ENCODE assay signal across 14 cellular contexts in genomic region chr17:62614142-62614541, GRCh38. TPM values are rescaled to one million over a fixed set of nuclear protein-coding genes. Genes with fewer than 3 reads are reported as not detected.
DNase-seq lines count a peak whose midpoint lies in the region; ATAC-seq and TF ChIP-seq lines count a peak whose summit lies in the region.
"Had no signal": no experiment of that assay in that cellular context is flagged by ENCODE, and none has a peak within 500 bp of the region (broad histone marks: within the 10 kb centered on the region; RNA-seq: fewer than 3 reads in every experiment).

No MANE protein-coding gene starts in this region.

- no peak for TF ChIP-seq CTCF in cardiac muscle cell (IDR thresholded peaks at IDR 0.05; ENCODE audit: low read depth, low read length)
- no peak for TF ChIP-seq CTCF in WTC11 (IDR thresholded peaks at IDR 0.05)
- TF ChIP-seq CTCF in vagina (IDR thresholded peaks at IDR 0.05) = no peak
- no peak for TF ChIP-seq CTCF in upper lobe of right lung (IDR thresholded peaks at IDR 0.05)

- H3K4me1 ChIP-seq in cardiac muscle cell (ENCODE audit: low read depth) (peaks cover 40% of the 10 kb centered on the region), vagina (no peaks in the 10 kb centered on the region), upper lobe of right lung (no peaks in the 10 kb centered on the region)
- H3K4me1 ChIP-seq: A549, stomach had no signal

- peaks cover 37% of the 10 kb centered on the region for H3K36me3 Mint-ChIP-seq in WTC11
- peaks cover 25% of the 10 kb centered on the region for H3K36me3 Mint-ChIP-seq in activated naive CD8-positive, alpha-beta T cell treated with anti-CD3 and anti-CD28 coated beads for 36 hours

- H3K9me3 ChIP-seq in cardiac muscle cell (ENCODE audit: low read depth) = no peaks in the 10 kb centered on the region
- H3K9me3 ChIP-seq in vagina = no peaks in the 10 kb centered on the region
- no peaks in the 10 kb centered on the region for H3K9me3 ChIP-seq in upper lobe of right lung
- H3K9me3 ChIP-seq: A549, neutrophil, stomach had no signal

- peak overlapping the region; percentile 86; the same call in 1 of the 2 replicates for H3K27ac Mint-ChIP-seq in WTC11
- H3K27ac Mint-ChIP-seq in activated naive CD8-positive, alpha-beta T cell treated with anti-CD3 and anti-CD28 coated beads for 36 hours = no peak overlapping the region

- peaks cover 27% of the 10 kb centered on the region for H3K36me3 ChIP-seq in cardiac muscle cell
- peaks cover 0 to 18% of the 10 kb centered on the region in 2 donors for H3K36me3 ChIP-seq in vagina
- H3K36me3 ChIP-seq in upper lobe of right lung = peaks cover 72% of the 10 kb centered on the region

- no peak overlapping the region for H3K4me3 ChIP-seq in cardiac muscle cell
- H3K4me3 ChIP-seq in vagina = no peak overlapping the region
- H3K4me3 ChIP-seq in upper lobe of right lung = no peak overlapping the region
- H3K4me3 ChIP-seq: A549, stomach had no signal

- H3K4me3 Mint-ChIP-seq in WTC11 = no peak overlapping the region
- H3K4me3 Mint-ChIP-seq in activated naive CD8-positive, alpha-beta T cell treated with anti-CD3 and anti-CD28 coated beads for 36 hours = no peak overlapping the region

- H3K27me3 ChIP-seq in cardiac muscle cell = no peaks in the 10 kb centered on the region
- no peaks in the 10 kb centered on the region for H3K27me3 ChIP-seq in vagina
- H3K27me3 ChIP-seq in upper lobe of right lung = no peaks in the 10 kb centered on the region
- H3K27me3 ChIP-seq: neutrophil, stomach had no signal

- CTCF ChIA-PET in WTC11 (lab: Charles Lee) = interaction anchor here (0.7 kb wide), 1 partner anchor 1061 kb away, joined by 3 read pairs; no protein-coding TSS in a partner anchor

- H3K27me3 Mint-ChIP-seq in WTC11 (ENCODE audit: low read depth) = no peaks in the 10 kb centered on the region
- H3K27me3 Mint-ChIP-seq in activated naive CD8-positive, alpha-beta T cell treated with anti-CD3 and anti-CD28 coated beads for 36 hours = no peaks in the 10 kb centered on the region

- peaks cover 22% of the 10 kb centered on the region for H3K4me1 Mint-ChIP-seq in WTC11
- peaks cover 6% of the 10 kb centered on the region for H3K4me1 Mint-ChIP-seq in activated naive CD8-positive, alpha-beta T cell treated with anti-CD3 and anti-CD28 coated beads for 36 hours

- ATAC-seq in WTC11 = no peak
- peak; percentile 47 for ATAC-seq in left ventricle myocardium superior
- no peak for ATAC-seq in upper lobe of right lung
- ATAC-seq: A549 had no signal

- H3K27ac ChIP-seq in cardiac muscle cell (peak overlapping the region; percentile 58), vagina (peak overlapping the region; percentile 56), upper lobe of right lung (no peak overlapping the region)
- H3K27ac ChIP-seq: A549, neutrophil, stomach had no signal

- no peak for TF ChIP-seq POLR2A in vagina (IDR thresholded peaks at IDR 0.05)

- H3K9me3 Mint-ChIP-seq in WTC11 = no peaks in the 10 kb centered on the region
- H3K9me3 Mint-ChIP-seq in activated naive CD8-positive, alpha-beta T cell treated with anti-CD3 and anti-CD28 coated beads for 36 hours = no peaks in the 10 kb centered on the region

- DNase-seq in cardiac muscle cell (ENCODE audit: low read depth in 1 of 2, low spot score in 1 of 2) (peak; percentile 72 to 87), cardiac septum (ENCODE audit: low spot score) (no peak), WTC11 (ENCODE audit: low spot score) (no peak), left ventricle myocardium superior (no peak), vagina (ENCODE audit: extremely low spot score in 2 of 2) (no peak), upper lobe of right lung (no peak), GM19238 (ENCODE audit: insufficient read length, low spot score) (no peak)
- no peak for DNase-seq in activated naive CD8-positive, alpha-beta T cell treated with anti-CD3 and anti-CD28 coated beads for 36 hours
- DNase-seq: H7, KBM-7, NCI-H2081 treated with DMSO at 0.1 percent for 48 hours, stomach had no signal

- intact Hi-C loops in cardiac septum (cut with DNase I) = no loop called here
- intact Hi-C loops in left ventricle myocardium superior (cut with micrococcal nuclease) = no loop called here
- intact Hi-C loops in vagina (cut with DNase I) = no loop called here
- intact Hi-C loops in upper lobe of right lung (cut with DNase I) = no loop called here

- POLR2A ChIA-PET in WTC11 (lab: Charles Lee) = no interaction called here

TF ChIP-seq in WTC11, 78 proteins besides CTCF, POLR2A, EP300 and RAD21:
- no peak for TF ChIP-seq TEAD1 (CRISPR knock-in tag; IDR thresholded peaks at IDR 0.05)
- TF ChIP-seq FOXP4 (CRISPR knock-in tag; IDR thresholded peaks at IDR 0.05) = no peak
- TF ChIP-seq ZNF396 (CRISPR knock-in tag; IDR thresholded peaks at IDR 0.05; ENCODE audit: borderline replicate concordance) = no peak
- no peak for TF ChIP-seq ATF6 (CRISPR knock-in tag; IDR thresholded peaks at IDR 0.05)
- no peak for TF ChIP-seq STAT6 (CRISPR knock-in tag; conservative IDR thresholded peaks at IDR 0.05; ENCODE audit: low read depth)
- TF ChIP-seq ETV6 (CRISPR knock-in tag; IDR thresholded peaks at IDR 0.05) = no peak
- no peak for TF ChIP-seq FOXK1 (CRISPR knock-in tag; IDR thresholded peaks at IDR 0.05)

RNA-seq across cellular contexts. Expression of gene MRC2, which starts 13.3 kb away (rescaled TPM):
- total RNA-seq in cardiac muscle cell (76.0 and 136 TPM in 2 replicates), cardiac septum (28.9 TPM), WTC11 (2021) (30.3 to 35.3 TPM (median 32.5 TPM) in 3 replicates), left ventricle myocardium superior (18.1 TPM), vagina (89.4 TPM), upper lobe of right lung (127 TPM)
- polyA plus RNA-seq in cardiac muscle cell = 53.1 and 90.3 TPM in 2 replicates
- total RNA-seq in activated naive CD8-positive, alpha-beta T cell treated with anti-CD3 and anti-CD28 coated beads for 36 hours = 1 to 10 TPM; 5.1 to 5.8 TPM

Comparison
In these comparisons a context has a peak if more than half of its experiments do, and no peak if none do; other contexts are left out.
1. DNase-seq: peak in cardiac muscle cell (2 of 2); none in cardiac septum (single experiment), WTC11 (single experiment), left ventricle myocardium superior (single experiment), vagina (0 of 2), upper lobe of right lung (single experiment), GM19238 (single experiment) and activated naive CD8-positive, alpha-beta T cell treated with anti-CD3 and anti-CD28 coated beads for 36 hours (single experiment).